ENCODE assay signal across 9 cellular contexts in genomic region chr3:184316792-184317191, GRCh38. TPM values are rescaled to one million over a fixed set of nuclear protein-coding genes. Genes with fewer than 3 reads are reported as not detected.
A peak's percentile ranks its signal among the peaks of the same experiment; 100 is the strongest.
DNase-seq lines count a peak whose midpoint lies in the region; ATAC-seq and TF ChIP-seq lines count a peak whose summit lies in the region.
"Had no signal": no experiment of that assay in that cellular context is flagged by ENCODE, and none has a peak within 500 bp of the region (broad histone marks: within the 10 kb centered on the region; RNA-seq: fewer than 3 reads in every experiment).

No MANE protein-coding gene starts in this region.

- TF ChIP-seq CTCF in HFF-Myc (IDR thresholded peaks at IDR 0.05; ENCODE audit: low read depth, low read length, missing control alignments) (no peak), foreskin fibroblast (IDR thresholded peaks at IDR 0.05; ENCODE audit: low read depth, low read length) (no peak)

- CTCF ChIA-PET in activated CD4-positive, alpha-beta memory T cell treated with anti-CD3 and anti-CD28 coated beads for 36 hours (lab: Charles Lee) = no interaction called here

- POLR2A ChIA-PET in activated CD4-positive, alpha-beta memory T cell treated with anti-CD3 and anti-CD28 coated beads for 36 hours (lab: Charles Lee) = no interaction called here

- no peaks in the 10 kb centered on the region for H3K27me3 Mint-ChIP-seq in activated CD4-positive, alpha-beta memory T cell treated with anti-CD3 and anti-CD28 coated beads for 36 hours

- H3K27ac Mint-ChIP-seq in activated CD4-positive, alpha-beta memory T cell treated with anti-CD3 and anti-CD28 coated beads for 36 hours = peak overlapping the region; percentile 93
- H3K27ac Mint-ChIP-seq in stimulated activated effector memory CD8-positive, alpha-beta T cell treated with anti-CD3 and anti-CD28 coated beads, Interleukin-12 subunit alpha, Interleukin-12 subunit beta, amount 100 ng/mL, for 72 hours = peak overlapping the region; percentile 77

- H3K4me3 ChIP-seq in HFF-Myc (replicated peaks; ENCODE audit: low read depth, low read length) (peak overlapping the region; percentile 95), foreskin fibroblast (ENCODE audit: low read depth in 1 of 2, low read length in 2 of 2) (peak overlapping the region; percentile 70 to 98)

- no peak for ATAC-seq in stimulated activated effector memory CD8-positive, alpha-beta T cell treated with anti-CD3 and anti-CD28 coated beads, Interleukin-12 subunit alpha, Interleukin-12 subunit beta, amount 100 ng/mL, for 72 hours
- ATAC-seq in GM19324 (IDR thresholded peaks at IDR 0.05; ENCODE audit: low FRiP score, unreplicated experiment) (no peak), GM19328 (IDR thresholded peaks at IDR 0.05; ENCODE audit: unreplicated experiment) (no peak)

- no peak for DNase-seq in HFF-Myc (ENCODE audit: extremely low read depth, low read depth)
- no peak for DNase-seq in activated CD4-positive, alpha-beta memory T cell treated with anti-CD3 and anti-CD28 coated beads for 36 hours
- no peak for DNase-seq in foreskin fibroblast
- DNase-seq in stimulated activated effector memory CD8-positive, alpha-beta T cell treated with anti-CD3 and anti-CD28 coated beads, Interleukin-12 subunit alpha, Interleukin-12 subunit beta, amount 100 ng/mL, for 72 hours (ENCODE audit: low spot score in 2 of 2) = no peak
- DNase-seq in medulla oblongata (ENCODE audit: extremely low spot score) = no peak
- no peak for DNase-seq in NCI-H1930 (lab: John Stamatoyannopoulos, UW)

- intact Hi-C loops in activated CD4-positive, alpha-beta memory T cell treated with anti-CD3 and anti-CD28 coated beads for 36 hours (cut with micrococcal nuclease) = no loop called here

- H3K9me3 Mint-ChIP-seq in activated CD4-positive, alpha-beta memory T cell treated with anti-CD3 and anti-CD28 coated beads for 36 hours = no peaks in the 10 kb centered on the region
- no peaks in the 10 kb centered on the region for H3K9me3 Mint-ChIP-seq in stimulated activated effector memory CD8-positive, alpha-beta T cell treated with anti-CD3 and anti-CD28 coated beads, Interleukin-12 subunit alpha, Interleukin-12 subunit beta, amount 100 ng/mL, for 72 hours

- H3K4me1 Mint-ChIP-seq in activated CD4-positive, alpha-beta memory T cell treated with anti-CD3 and anti-CD28 coated beads for 36 hours (ENCODE audit: low read depth) = peaks cover 38% of the 10 kb centered on the region
- peaks cover 50% of the 10 kb centered on the region for H3K4me1 Mint-ChIP-seq in stimulated activated effector memory CD8-positive, alpha-beta T cell treated with anti-CD3 and anti-CD28 coated beads, Interleukin-12 subunit alpha, Interleukin-12 subunit beta, amount 100 ng/mL, for 72 hours

- peak overlapping the region; percentile 86 for H3K4me3 Mint-ChIP-seq in activated CD4-positive, alpha-beta memory T cell treated with anti-CD3 and anti-CD28 coated beads for 36 hours
- H3K4me3 Mint-ChIP-seq in stimulated activated effector memory CD8-positive, alpha-beta T cell treated with anti-CD3 and anti-CD28 coated beads, Interleukin-12 subunit alpha, Interleukin-12 subunit beta, amount 100 ng/mL, for 72 hours = peak overlapping the region; percentile 67

- H3K36me3 Mint-ChIP-seq in activated CD4-positive, alpha-beta memory T cell treated with anti-CD3 and anti-CD28 coated beads for 36 hours = peaks cover 47% of the 10 kb centered on the region
- peaks cover 73% of the 10 kb centered on the region for H3K36me3 Mint-ChIP-seq in stimulated activated effector memory CD8-positive, alpha-beta T cell treated with anti-CD3 and anti-CD28 coated beads, Interleukin-12 subunit alpha, Interleukin-12 subunit beta, amount 100 ng/mL, for 72 hours

RNA-seq across cellular contexts. Expression of gene EIF4G1, which starts 2.4 kb away (rescaled TPM):
- total RNA-seq in activated CD4-positive, alpha-beta memory T cell treated with anti-CD3 and anti-CD28 coated beads for 36 hours = 100 to 1,000 TPM; 410 to 432 TPM

RNA-seq across cellular contexts. Expression of gene PSMD2, which starts 17.8 kb away (rescaled TPM):
- 100 to 1,000 TPM; 246 to 257 TPM for total RNA-seq in activated CD4-positive, alpha-beta memory T cell treated with anti-CD3 and anti-CD28 coated beads for 36 hours

RNA-seq across cellular contexts. Expression of gene FAM131A, which starts 20.6 kb away (rescaled TPM):
- total RNA-seq in activated CD4-positive, alpha-beta memory T cell treated with anti-CD3 and anti-CD28 coated beads for 36 hours = 1 to 10 TPM; 7.0 to 8.9 TPM

RNA-seq across cellular contexts. Expression of gene ECE2, which starts 41.0 kb away (rescaled TPM):
- not detected for total RNA-seq in activated CD4-positive, alpha-beta memory T cell treated with anti-CD3 and anti-CD28 coated beads for 36 hours
- total RNA-seq: dermis blood vessel endothelial cell had no signal

RNA-seq across cellular contexts. Expression of gene CLCN2, which starts 44.6 kb away (rescaled TPM):
- 1 to 10 TPM; 3.2 to 3.7 TPM for total RNA-seq in activated CD4-positive, alpha-beta memory T cell treated with anti-CD3 and anti-CD28 coated beads for 36 hours
